2 cellular contexts compared by ENCODE assay signal in genomic region chr5:154627711-154628678, GRCh38.
TF ChIP-seq lines count a peak whose summit lies in the region.

No MANE protein-coding gene starts in this region.

TF ChIP-seq in HEK293, 187 proteins besides CTCF, POLR2A, EP300 and RAD21 (continued from another document):
- no peak for TF ChIP-seq ZNF26 (tag by site-specific recombination; IDR thresholded peaks at IDR 0.05)
- no peak for TF ChIP-seq ZNF266 (tag by site-specific recombination; IDR thresholded peaks at IDR 0.05; ENCODE audit: low read depth)
- TF ChIP-seq ZBTB49 (tag by site-specific recombination; IDR thresholded peaks at IDR 0.05; ENCODE audit: low read depth) = no peak
- TF ChIP-seq KLF1 (tag by site-specific recombination; IDR thresholded peaks at IDR 0.05) = 0 out of 2 replicates have a peak, but pooled peaks have one; percentile 4
- no peak for TF ChIP-seq SP7 (tag by site-specific recombination; IDR thresholded peaks at IDR 0.05)
- no peak for TF ChIP-seq ZNF423 (tag by site-specific recombination; IDR thresholded peaks at IDR 0.05)
- no peak for TF ChIP-seq ZNF549 (tag by site-specific recombination; IDR thresholded peaks at IDR 0.05)
- no peak for TF ChIP-seq KLF9 (tag by site-specific recombination; IDR thresholded peaks at IDR 0.05; ENCODE audit: low read depth)
- TF ChIP-seq RBAK (tag by site-specific recombination; IDR thresholded peaks at IDR 0.05) = no peak
- TF ChIP-seq ZBTB48 (tag by site-specific recombination; IDR thresholded peaks at IDR 0.05) = no peak
- TF ChIP-seq ZNF664 (tag by site-specific recombination; IDR thresholded peaks at IDR 0.05) = no peak
- TF ChIP-seq ZNF350 (tag by site-specific recombination; IDR thresholded peaks at IDR 0.05) = no peak
- no peak for TF ChIP-seq ZBTB8A (tag by site-specific recombination; IDR thresholded peaks at IDR 0.05)
- no peak for TF ChIP-seq ZNF707 (tag by site-specific recombination; IDR thresholded peaks at IDR 0.05)

TF ChIP-seq in H1, 55 proteins besides CTCF, POLR2A, EP300 and RAD21 (continued from another document):
- no peak for TF ChIP-seq CHD7 (IDR thresholded peaks at IDR 0.05; ENCODE audit: insufficient replicate concordance, low read length)
- TF ChIP-seq SP4 (IDR thresholded peaks at IDR 0.05; ENCODE audit: low read length) = no peak
- no peak for TF ChIP-seq E2F6 (IDR thresholded peaks at IDR 0.05)
- TF ChIP-seq JUND (IDR thresholded peaks at IDR 0.05; ENCODE audit: low read length) = no peak
- no peak for TF ChIP-seq POU5F1 (IDR thresholded peaks at IDR 0.05; ENCODE audit: low read depth, low read length)
- TF ChIP-seq EZH2 (IDR thresholded peaks at IDR 0.05; ENCODE audit: low read depth, low read length, severe bottlenecking) = no peak
- no peak for TF ChIP-seq CTBP2 (IDR thresholded peaks at IDR 0.05; ENCODE audit: borderline replicate concordance, insufficient read depth, insufficient read length, low read length)
- no peak for TF ChIP-seq USF2 (IDR thresholded peaks at IDR 0.05; ENCODE audit: low read length)
- no peak for TF ChIP-seq ATF2 (IDR thresholded peaks at IDR 0.05; ENCODE audit: low read length)
- no peak for TF ChIP-seq RBBP5 (IDR thresholded peaks at IDR 0.05; ENCODE audit: borderline replicate concordance, low read depth, low read length)
- no peak for TF ChIP-seq CHD2 (IDR thresholded peaks at IDR 0.05; ENCODE audit: low read length)
- TF ChIP-seq KDM5A (IDR thresholded peaks at IDR 0.05; ENCODE audit: low read length) = no peak
- no peak for TF ChIP-seq BCL11A (IDR thresholded peaks at IDR 0.05; ENCODE audit: low read depth in 2 of 2, low read length in 2 of 2)
- no peak for TF ChIP-seq EGR1 (IDR thresholded peaks at IDR 0.05; ENCODE audit: borderline replicate concordance, low read depth, low read length)
TF ChIP-seq in H1: peak in this region for 0.
